Comparison of ENCODE assay signal across 9 cellular contexts in the genomic region with DNA sequence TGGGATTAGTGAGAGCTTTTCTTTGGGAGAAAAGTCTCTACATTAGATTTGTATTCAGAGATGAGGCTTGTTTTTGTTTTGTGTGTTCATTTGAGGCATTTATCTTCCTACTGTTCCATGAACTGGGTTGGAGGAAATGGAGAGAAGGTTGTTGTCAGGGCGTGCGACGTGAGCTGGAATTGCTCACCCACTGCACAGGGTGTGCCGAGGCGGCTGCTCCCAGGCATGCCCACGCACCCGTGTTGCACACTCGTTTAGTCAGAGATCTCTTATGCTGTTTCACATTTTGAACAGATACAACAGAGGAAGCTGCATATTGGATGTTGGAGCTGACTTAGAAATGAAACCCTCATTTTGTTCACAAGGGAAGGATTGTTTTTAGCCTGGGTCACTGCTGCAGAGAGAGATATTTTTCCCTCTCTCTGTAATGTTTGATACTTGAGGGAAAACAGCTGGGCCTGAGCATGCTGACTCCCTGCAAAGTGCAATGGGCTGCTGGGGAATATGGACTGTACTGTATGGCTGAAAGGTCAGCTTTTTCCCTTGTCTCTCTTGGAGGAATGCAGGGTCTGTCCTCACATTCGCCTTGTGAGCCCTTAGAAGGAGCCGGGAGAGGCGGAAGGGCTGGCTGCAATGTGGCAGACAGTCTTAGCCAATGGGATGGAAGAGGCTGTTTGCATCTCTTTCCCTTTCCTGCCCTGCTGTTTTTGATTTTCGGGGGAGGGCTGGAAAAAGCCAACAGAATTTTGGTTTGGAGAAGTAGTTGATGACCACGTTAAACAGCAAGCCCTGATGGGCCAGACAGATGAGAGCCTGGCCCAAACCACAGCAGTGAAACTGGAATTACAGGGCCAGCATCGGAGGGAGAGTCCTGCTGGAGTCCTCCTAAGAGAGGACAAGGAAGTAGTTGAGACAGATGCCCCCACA.
DNase-seq lines count a peak whose midpoint lies in the region; ATAC-seq, FAIRE-seq and TF ChIP-seq lines count a peak whose summit lies in the region.
"Had no signal": no experiment of that assay in that cellular context is flagged by ENCODE, and none has a peak within 500 bp of the region (broad histone marks: within the 10 kb centered on the region; RNA-seq: fewer than 3 reads in every experiment).

No MANE protein-coding gene starts in this region.

- peaks cover 42% of the 10 kb centered on the region for H3K4me1 ChIP-seq in iPS-20b (ENCODE audit: insufficient read depth, low read length)
- H3K4me1 ChIP-seq in gastrocnemius medialis, result peaks cover 17 to 34% of the 10 kb centered on the region in 2 donors
- H3K4me1 ChIP-seq in small intestine (ENCODE audit: control insufficient read depth in 2 of 2, insufficient read depth in 1 of 2, low read depth in 1 of 2, low read length in 1 of 2), result no peaks in the 10 kb centered on the region

- H3K4me3 ChIP-seq in cardiac fibroblast (replicated peaks in 1 of 2; ENCODE audit: low read depth in 2 of 2, low read length in 2 of 2), result peak overlapping the region in 1 of 2 donors; percentile 0
- H3K4me3 ChIP-seq in iPS-20b (ENCODE audit: low read length), result no peak overlapping the region
- peak overlapping the region in 3 of 4 donors; percentile 1 to 55 (median 53) for H3K4me3 ChIP-seq in gastrocnemius medialis
- H3K4me3 ChIP-seq in small intestine (ENCODE audit: low read depth in 1 of 2, low read length in 2 of 2), result no peak overlapping the region

- peak in 1 of 2 donors; percentile 13 for TF ChIP-seq POLR2A in gastrocnemius medialis (IDR thresholded peaks at IDR 0.05)

- peak overlapping the region; percentile 13; the same call in 1 of the 2 replicates for H3K9ac ChIP-seq in iPS-20b (ENCODE audit: low read depth, low read length)

- FAIRE-seq in small intestine (lab: Jason Lieb, UNC), result no peak

- 62 to 89% (median 84%) methylated on average over 14 of the region's 14 CpGs for WGBS in small intestine, 3 donors

- H3K9me3 ChIP-seq in iPS-20b (ENCODE audit: insufficient read depth, low read depth, low read length) (no peaks in the 10 kb centered on the region), gastrocnemius medialis (no peaks in the 10 kb centered on the region), small intestine (ENCODE audit: control insufficient read depth, low read depth) (no peaks in the 10 kb centered on the region)

- H3K36me3 ChIP-seq in iPS-20b (ENCODE audit: insufficient read depth, low read depth, low read length) (no peaks in the 10 kb centered on the region; the same call in 1 of the 2 replicates), gastrocnemius medialis (no peaks in the 10 kb centered on the region), small intestine (ENCODE audit: control insufficient read depth in 2 of 2, insufficient read depth in 2 of 2, low read length in 2 of 2) (no peaks in the 10 kb centered on the region)

- in situ Hi-C loops in gastrocnemius medialis (cut with MboI; ENCODE audit: low sequenced_read_pairs in 4 of 4), result no loop called here

- peak; percentile 10 to 44 for ATAC-seq in gastrocnemius medialis
- ATAC-seq in HG02870 (IDR thresholded peaks at IDR 0.05; ENCODE audit: unreplicated experiment), result no peak

- TF ChIP-seq CTCF in cardiac fibroblast (IDR thresholded peaks at IDR 0.05; ENCODE audit: low read depth, low read length) (no peak), gastrocnemius medialis (IDR thresholded peaks at IDR 0.05 in 4 of 5, conservative IDR thresholded peaks at IDR 0.05 in 1 of 5) (no peak)

- H3K27me3 ChIP-seq in iPS-20b (ENCODE audit: insufficient read depth, low read length), result no peaks in the 10 kb centered on the region
- peaks cover 0 to 3% (median 0%) of the 10 kb centered on the region in 3 donors for H3K27me3 ChIP-seq in gastrocnemius medialis
- H3K27me3 ChIP-seq in small intestine (ENCODE audit: control insufficient read depth in 2 of 2, insufficient read depth in 2 of 2, low read length in 2 of 2), result no peaks in the 10 kb centered on the region

- H3K27ac ChIP-seq in iPS-20b (ENCODE audit: low read length) (no peak overlapping the region), gastrocnemius medialis (peak overlapping the region; percentile 79 to 84 (median 82)), small intestine (ENCODE audit: low read depth in 1 of 2, low read length in 1 of 2) (peak overlapping the region in 1 of 2 donors; percentile 81)

- peak; percentile 94 for DNase-seq in EH (ENCODE audit: low read depth)
- peak; percentile 58 to 85 for DNase-seq in cardiac fibroblast (ENCODE audit: low read depth in 2 of 2)
- DNase-seq in gastrocnemius medialis, result peak in 1 of 2 donors; percentile 39
- DNase-seq in kidney tubule cell (ENCODE audit: low spot score), result no peak
- DNase-seq in small intestine, result no peak
- no peak for DNase-seq in H4 (ENCODE audit: low spot score)
- DNase-seq: activated CD4-positive, CD25-positive, alpha-beta regulatory T cell treated with anti-CD3 and anti-CD28 coated beads, Interleukin-2, amount 50 U/mL, for 72 hours had no signal

- intact Hi-C loops in gastrocnemius medialis (cut with DNase I; ENCODE audit: low total_unique reads), result loop anchor here (5.0 kb wide), 1 partner anchor 171 kb away; the partner anchor contains the start of gene SASH1

Comparison
In these comparisons a context has a peak if more than half of its experiments do, and no peak if none do; other contexts are left out.
1. DNase-seq: peak in EH (single experiment) and cardiac fibroblast (2 of 2); none in kidney tubule cell (single experiment), small intestine (single experiment) and H4 (single experiment).
2. H3K4me3 ChIP-seq: peak in gastrocnemius medialis (3 of 4); none in iPS-20b (single experiment) and small intestine (0 of 2).